Comparison of ENCODE assay signal across 36 cellular contexts in the genomic region with DNA sequence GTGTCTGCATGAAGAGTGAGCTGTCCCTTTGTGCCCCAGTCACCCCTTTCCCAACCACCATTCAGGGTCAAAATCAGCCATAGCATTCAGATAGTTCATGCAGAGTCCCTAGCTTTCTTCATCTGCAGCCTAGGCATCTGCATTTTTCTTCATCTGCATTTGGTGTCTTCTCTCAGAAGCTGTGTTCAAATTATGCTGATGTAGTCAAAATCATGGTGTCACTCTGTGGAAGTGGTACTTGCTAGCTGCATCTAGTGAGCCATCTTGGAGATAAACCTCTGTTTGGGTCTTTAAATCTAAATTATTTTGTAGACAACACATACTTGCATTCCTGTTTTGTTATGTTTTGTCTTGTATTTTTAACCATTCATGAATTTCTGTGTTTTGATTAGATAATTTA.
"Had no signal": no experiment of that assay in that cellular context is flagged by ENCODE, and none has a peak within 500 bp of the region (broad histone marks: within the 10 kb centered on the region; RNA-seq: fewer than 3 reads in every experiment).

No MANE protein-coding gene starts in this region.

- H3K9me3 ChIP-seq: MG63 had no signal

- H3K4me3 ChIP-seq: MG63 had no signal

- H3K27me3 ChIP-seq: MG63 had no signal

- H3K36me3 ChIP-seq: MG63 had no signal

- DNase-seq: Karpas-422, Kasumi-1, MG63, MM.1S, MV-4-11, NCI-H1048, NCI-H1092, NCI-H1092 treated with DMSO at 0.1 percent for 48 hours, NCI-H1105, NCI-H1105 treated with DMSO at 0.1 percent for 48 hours, NCI-H1417, NCI-H1417 treated with DMSO at 0.1 percent for 48 hours, NCI-H1436, NCI-H1436 treated with DMSO at 0.1 percent for 48 hours, NCI-H146, NCI-H1694, NCI-H1694 treated with DMSO at 0.1 percent for 48 hours, NCI-H187, NCI-H187 treated with DMSO at 0.1 percent for 48 hours, NCI-H1930, NCI-H2029, NCI-H2029 treated with DMSO at 0.1 percent for 48 hours, NCI-H2081, NCI-H2081 treated with DMSO at 0.1 percent for 48 hours, NCI-H2107, NCI-H2171, NCI-H2171 treated with DMSO at 0.1 percent for 48 hours, NCI-H2227 treated with DMSO at 0.1 percent for 48 hours, NCI-H226, NCI-H345, NCI-H446, NCI-H446 treated with DMSO at 0.1 percent for 48 hours, NCI-H510A, NCI-H510A treated with DMSO at 0.1 percent for 48 hours, NCI-H524, NCI-H524 treated with DMSO at 0.1 percent for 48 hours had no signal
